ENCODE assay signal across 1 cellular context in genomic region chr12:70242695-70243509, GRCh38.
TF ChIP-seq lines count a peak whose summit lies in the region.

Gene CNOT2, plus strand, starts transcription at chr12:70243433. Its CDS starts 34,794 bp downstream, at chr12:70278227.

TF ChIP-seq in K562, 482 proteins besides CTCF, POLR2A, EP300 and RAD21 (continued from another document and continues in another):
- peak; percentile 71 for TF ChIP-seq ZNF592 (IDR thresholded peaks at IDR 0.05)
- TF ChIP-seq POLR2B (IDR thresholded peaks at IDR 0.05; ENCODE audit: low read depth, partially characterized antibody) = peak; percentile 90
- peak; percentile 97 for TF ChIP-seq RBFOX2 (IDR thresholded peaks at IDR 0.05; ENCODE audit: low read depth, low read length)
- TF ChIP-seq TCF15 (CRISPR knock-in tag; IDR thresholded peaks at IDR 0.05) = no peak
- TF ChIP-seq HMGXB4 (CRISPR knock-in tag; IDR thresholded peaks at IDR 0.05) = no peak
- TF ChIP-seq DDX20 (tag; IDR thresholded peaks at IDR 0.05; ENCODE audit: low read depth) = no peak
- peak; percentile 52 for TF ChIP-seq BHLHE40 (IDR thresholded peaks at IDR 0.05; ENCODE audit: low read length)
- TF ChIP-seq ATF3 (IDR thresholded peaks at IDR 0.05) = peak; percentile 87
- no peak; the same call in 1 of the 2 replicates for TF ChIP-seq ATF3 (CRISPR knock-in tag; conservative IDR thresholded peaks at IDR 0.05)
- 0 out of 2 replicates have a peak, but pooled peaks have one; percentile 36 for TF ChIP-seq TCF7 (IDR thresholded peaks at IDR 0.05; ENCODE audit: borderline replicate concordance)
- no peak for TF ChIP-seq ZNF75A (CRISPR knock-in tag; IDR thresholded peaks at IDR 0.05)
- peak; percentile 75; the same call in 1 of the 2 replicates for TF ChIP-seq GABPB1 (CRISPR knock-in tag; IDR thresholded peaks at IDR 0.05)
- TF ChIP-seq SP1 (CRISPR knock-in tag; IDR thresholded peaks at IDR 0.05) = peak; percentile 65
- peak; percentile 67 for TF ChIP-seq ETV5 (CRISPR knock-in tag; IDR thresholded peaks at IDR 0.05; ENCODE audit: low read depth)
- TF ChIP-seq ESRRA (IDR thresholded peaks at IDR 0.05; ENCODE audit: borderline replicate concordance, low read depth) = peak; percentile 36
- no peak for TF ChIP-seq HMGN3 (IDR thresholded peaks at IDR 0.05; ENCODE audit: borderline replicate concordance, extremely low read depth, insufficient read length, low read depth, low read length)
- peak; percentile 42 for TF ChIP-seq PCBP1 (IDR thresholded peaks at IDR 0.05; ENCODE audit: low read depth, low read length, poor library complexity, severe bottlenecking)
- TF ChIP-seq KAT2B (IDR thresholded peaks at IDR 0.05; ENCODE audit: low read depth, low read length) = no peak
- TF ChIP-seq ZNF143 (CRISPR knock-in tag; IDR thresholded peaks at IDR 0.05) = peak; percentile 85
- TF ChIP-seq FOXO4 (CRISPR knock-in tag; IDR thresholded peaks at IDR 0.05) = no peak
- no peak for TF ChIP-seq CSDE1 (IDR thresholded peaks at IDR 0.05)
- TF ChIP-seq SMAD2 (IDR thresholded peaks at IDR 0.05; ENCODE audit: low read depth, low read length) = no peak
- no peak for TF ChIP-seq RHOXF2B (CRISPR knock-in tag; conservative IDR thresholded peaks at IDR 0.05)
- no peak for TF ChIP-seq ZKSCAN8 (CRISPR knock-in tag; IDR thresholded peaks at IDR 0.05)
- TF ChIP-seq ATF6 (CRISPR knock-in tag; IDR thresholded peaks at IDR 0.05) = 0 out of 2 replicates have a peak, but pooled peaks have one; percentile 45
- no peak; the same call in 1 of the 2 replicates for TF ChIP-seq RNF2 (IDR thresholded peaks at IDR 0.05)
- no peak for TF ChIP-seq ZNF695 (CRISPR knock-in tag; IDR thresholded peaks at IDR 0.05)
- peak; percentile 77 for TF ChIP-seq DIDO1 (tag; IDR thresholded peaks at IDR 0.05; ENCODE audit: low read depth)
- TF ChIP-seq SRSF3 (IDR thresholded peaks at IDR 0.05; ENCODE audit: insufficient read depth, low read length) = no peak
- TF ChIP-seq CTCFL (IDR thresholded peaks at IDR 0.05; ENCODE audit: borderline replicate concordance, insufficient read depth, low read depth, low read length, poor library complexity, severe bottlenecking) = peak; percentile 49
- peak; percentile 58; the same call in 1 of the 2 replicates for TF ChIP-seq BCOR (IDR thresholded peaks at IDR 0.05)
- no peak for TF ChIP-seq ASH1L (IDR thresholded peaks at IDR 0.05; ENCODE audit: borderline replicate concordance, low read depth, partially characterized antibody)
- TF ChIP-seq KDM4B (IDR thresholded peaks at IDR 0.05; ENCODE audit: borderline replicate concordance in 2 of 2, low read depth in 1 of 2) = no peak
- no peak for TF ChIP-seq RBM34 (IDR thresholded peaks at IDR 0.05; ENCODE audit: borderline replicate concordance, insufficient read depth, low read length)
- TF ChIP-seq IRF9 (tag; IDR thresholded peaks at IDR 0.05) = no peak
- peak; percentile 79; the same call in 1 of the 2 replicates for TF ChIP-seq CTBP1 (IDR thresholded peaks at IDR 0.05; ENCODE audit: borderline replicate concordance)
- TF ChIP-seq CREBBP (IDR thresholded peaks at IDR 0.05; ENCODE audit: low read depth, low read length) = no peak
- TF ChIP-seq ZNF280A (IDR thresholded peaks at IDR 0.05; ENCODE audit: low read depth, partially characterized antibody) = no peak
- no peak for TF ChIP-seq NUFIP1 (IDR thresholded peaks at IDR 0.05; ENCODE audit: partially characterized antibody)
- peak; percentile 76 to 80 for TF ChIP-seq E2F6 (IDR thresholded peaks at IDR 0.05; ENCODE audit: borderline replicate concordance in 1 of 2, extremely low read depth in 1 of 2, insufficient read depth in 1 of 2, insufficient read length in 1 of 2, low read depth in 1 of 2, low read length in 1 of 2, poor library complexity in 1 of 2, severe bottlenecking in 1 of 2)
- no peak for TF ChIP-seq PURB (CRISPR knock-in tag; IDR thresholded peaks at IDR 0.05; ENCODE audit: low read depth)
- TF ChIP-seq SRF (CRISPR knock-in tag; IDR thresholded peaks at IDR 0.05) = peak in 1 of 2 experiments; percentile 33; a peak in 1 of 4 replicates
- TF ChIP-seq EP400 (IDR thresholded peaks at IDR 0.05) = peak; percentile 94
- TF ChIP-seq ARID3B (CRISPR knock-in tag; IDR thresholded peaks at IDR 0.05; ENCODE audit: borderline replicate concordance) = no peak; the same call in 1 of the 2 replicates
